In the genomic region with DNA sequence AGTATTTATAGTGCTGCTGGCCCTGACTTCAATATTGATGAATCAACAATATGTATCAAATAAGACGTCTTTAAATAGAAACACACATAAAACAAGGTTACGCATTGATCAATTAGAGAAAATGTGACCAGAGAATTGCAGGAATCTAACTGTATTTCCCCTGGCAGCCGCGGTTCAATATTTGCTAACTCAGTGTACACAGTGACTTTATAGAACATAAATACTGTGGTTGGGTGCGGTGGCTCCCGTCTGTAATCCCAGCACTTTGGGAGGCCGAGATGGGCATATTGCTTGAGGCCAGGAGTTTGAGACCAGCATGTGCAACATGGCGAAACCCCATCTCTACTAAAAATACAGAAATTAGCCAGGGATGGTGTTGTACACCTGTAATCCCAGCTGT, we compare ENCODE assay signal across 25 cellular contexts. TPM values are rescaled to one million over a fixed set of nuclear protein-coding genes. Genes with fewer than 3 reads are reported as not detected.
DNase-seq lines count a peak whose midpoint lies in the region; ATAC-seq, FAIRE-seq and TF ChIP-seq lines count a peak whose summit lies in the region.
"Had no signal": no experiment of that assay in that cellular context is flagged by ENCODE, and none has a peak within 500 bp of the region (broad histone marks: within the 10 kb centered on the region; RNA-seq: fewer than 3 reads in every experiment).

No MANE protein-coding gene starts in this region.

- no peak for ATAC-seq in A549
- ATAC-seq in GM18517 (IDR thresholded peaks at IDR 0.05; ENCODE audit: unreplicated experiment), result no peak
- ATAC-seq: activated CD8-positive, alpha-beta T cell treated with anti-CD3 and anti-CD28 coated beads for 36 hours; heart left ventricle; left ventricle myocardium superior; PC-3; right lobe of liver; stimulated activated naive CD8-positive, alpha-beta T cell treated with anti-CD3 and anti-CD28 coated beads, Interleukin-15, amount 100 ng/mL, for 72 hours had no signal

- CTCF ChIA-PET in A549 (lab: Yijun Ruan, JAX), result interaction anchor here (1.2 kb wide), 1 partner anchor 32 kb away, joined by 3 read pairs; no protein-coding TSS in a partner anchor

- no peak for FAIRE-seq in A549 (lab: Jason Lieb, UNC)
- FAIRE-seq: keratinocyte had no signal

- DNase-seq in A549 (ENCODE audit: low read depth in 1 of 2, low spot score in 1 of 2), result no peak
- peak; percentile 1 for DNase-seq in DMS53 treated with DMSO at 0.1 percent for 48 hours (lab: John Stamatoyannopoulos, UW; ENCODE audit: unreplicated experiment)
- DNase-seq in NCI-H2081 (lab: John Stamatoyannopoulos, UW), result peak; percentile 38 to 64
- DNase-seq in colonic mucosa, result peak; percentile 36
- DNase-seq in superior temporal gyrus (ENCODE audit: extremely low spot score), result no peak
- DNase-seq in NOMO-1 treated with dmso at 0.1 percent for 144 hours (lab: John Stamatoyannopoulos, UW; ENCODE audit: unreplicated experiment), result no peak
- DNase-seq in iPS-NIHi7 (ENCODE audit: extremely low spot score), result no peak
- DNase-seq: activated CD4-positive, alpha-beta T cell treated with anti-CD3 and anti-CD28 coated beads for 1 hour; activated CD8-positive, alpha-beta T cell treated with anti-CD3 and anti-CD28 coated beads for 36 hours; activated naive CD4-positive, alpha-beta T cell treated with anti-CD3 and anti-CD28 coated beads, Interleukin-2, amount 50 U/mL, for 16 hours; foreskin melanocyte; GOT3; heart left ventricle; left ventricle myocardium superior; NCI-H2029 treated with DMSO at 0.1 percent for 48 hours; NCI-H446; PC-3; right lobe of liver; SK-N-SH; stimulated activated CD8-positive, alpha-beta memory T cell treated with anti-CD3 and anti-CD28 coated beads, Interleukin-4, amount 100 ng/mL, for 48 hours; stimulated activated naive CD8-positive, alpha-beta T cell treated with anti-CD3 and anti-CD28 coated beads, Interleukin-15, amount 100 ng/mL, for 72 hours; thyroid gland had no signal

- intact Hi-C loops in colonic mucosa (cut with DNase I), result no loop called here

- no peak overlapping the region for H3K4me2 ChIP-seq in A549
- H3K4me2 ChIP-seq: SK-N-SH had no signal

- H3K36me3 ChIP-seq in colonic mucosa, result no peaks in the 10 kb centered on the region

- WGBS in A549 (ENCODE audit: missing lambda C conversion rate), result 87% methylated on average over 8 of the region's 8 CpGs

- H3K9me3 ChIP-seq in A549, result no peaks in the 10 kb centered on the region
- no peaks in the 10 kb centered on the region for H3K9me3 ChIP-seq in colonic mucosa
- H3K9me3 ChIP-seq: heart left ventricle, right lobe of liver, SK-N-SH, thyroid gland, vagina had no signal

- POLR2A ChIA-PET in A549 (lab: Yijun Ruan, JAX), result no interaction called here

- no peak for TF ChIP-seq CTCF in A549 (IDR thresholded peaks at IDR 0.05)
- TF ChIP-seq CTCF in colonic mucosa (IDR thresholded peaks at IDR 0.05), result no peak

- H3K4me1 ChIP-seq in A549, result no peaks in the 10 kb centered on the region
- no peaks in the 10 kb centered on the region for H3K4me1 ChIP-seq in colonic mucosa
- H3K4me1 ChIP-seq: right lobe of liver, vagina had no signal

- no peak for TF ChIP-seq POLR2A in A549 (IDR thresholded peaks at IDR 0.05; ENCODE audit: low read length)

- H3K4me3 ChIP-seq in A549, result no peak overlapping the region
- H3K4me3 ChIP-seq in colonic mucosa, result no peak overlapping the region
- H3K4me3 ChIP-seq: heart left ventricle, right lobe of liver, thyroid gland, vagina had no signal

- no peak overlapping the region for H3K9ac ChIP-seq in colonic mucosa (ENCODE audit: low read depth in 2 of 2, low read length in 2 of 2)
- H3K9ac ChIP-seq: SK-N-SH had no signal

- no peak for TF ChIP-seq RAD21 in A549 (conservative IDR thresholded peaks at IDR 0.05 in 1 of 2, IDR thresholded peaks at IDR 0.05 in 1 of 2)

- H3K27me3 ChIP-seq in colonic mucosa, result no peaks in the 10 kb centered on the region
- H3K27me3 ChIP-seq: heart left ventricle, right lobe of liver, thyroid gland, vagina had no signal

- no peak overlapping the region for H3K27ac ChIP-seq in A549
- H3K27ac ChIP-seq in colonic mucosa, result no peak overlapping the region
- H3K27ac ChIP-seq: heart left ventricle, right lobe of liver, thyroid gland, vagina had no signal

- TF ChIP-seq EP300 in A549 (IDR thresholded peaks at IDR 0.05), result no peak

TF ChIP-seq in A549, 52 proteins besides CTCF, POLR2A, EP300 and RAD21:
- TF ChIP-seq POLR2AphosphoS2 (conservative IDR thresholded peaks at IDR 0.05; ENCODE audit: low read length), result no peak
- peak; percentile 19 for TF ChIP-seq MAFK (IDR thresholded peaks at IDR 0.05; ENCODE audit: partially characterized antibody)

RNA-seq across cellular contexts. Expression of a gene that starts 22.8 kb away (rescaled TPM):
- polyA plus RNA-seq in A549 (2011; rRNA removed) (39.9 and 51.0 TPM in 2 replicates), A549 (2017; fragmentation: RNase III; extraction: RNeasy Plus Mini Kit Qiagen cat#74134 plus additional on column Dnase treatment) (60.2 to 64.5 TPM (median 62.6 TPM) in 3 replicates)
- 31.9 and 35.2 TPM in 2 replicates for polyA plus RNA-seq in A549 (2012; cell fraction: cytosol; rRNA removed)
- 38.2 and 41.5 TPM in 2 replicates for polyA plus RNA-seq in A549 (2012; cell fraction: nucleus; rRNA removed)
- 11.0 and 12.0 TPM in 2 replicates for polyA minus RNA-seq in A549 (2011; rRNA and poly(A)+ RNA removed)
- total RNA-seq in colonic mucosa, result 10 to 100 TPM; 22.1 to 29.7 TPM

RNA-seq across cellular contexts. Expression of a gene that starts 23.9 kb away (rescaled TPM):
- 79.7 and 85.0 TPM in 2 replicates for polyA plus RNA-seq in A549 (2011; rRNA removed)
- 26.0 and 27.0 TPM in 2 replicates for polyA plus RNA-seq in A549 (2012; cell fraction: cytosol; rRNA removed)
- 21.7 and 29.7 TPM in 2 replicates for polyA plus RNA-seq in A549 (2012; cell fraction: nucleus; rRNA removed)
- 42.4 to 46.3 TPM (median 46.1 TPM) in 3 replicates for polyA plus RNA-seq in A549 (2017; fragmentation: RNase III; extraction: RNeasy Plus Mini Kit Qiagen cat#74134 plus additional on column Dnase treatment)
- 36.6 and 40.0 TPM in 2 replicates for polyA minus RNA-seq in A549 (2011; rRNA and poly(A)+ RNA removed)
- total RNA-seq in colonic mucosa, result 10 to 100 TPM; 35.7 to 47.9 TPM

RNA-seq across cellular contexts. Expression of a gene that starts 55.7 kb away (rescaled TPM):
- polyA plus RNA-seq in A549 (2011; rRNA removed) (36.7 and 40.8 TPM in 2 replicates), A549 (2017; fragmentation: RNase III; extraction: RNeasy Plus Mini Kit Qiagen cat#74134 plus additional on column Dnase treatment) (18.0 to 19.7 TPM (median 18.7 TPM) in 3 replicates)
- 21.7 and 24.3 TPM in 2 replicates for polyA plus RNA-seq in A549 (2012; cell fraction: cytosol; rRNA removed)
- polyA plus RNA-seq in A549 (2012; cell fraction: nucleus; rRNA removed), result 9.7 and 12.0 TPM in 2 replicates
- 8.2 and 9.5 TPM in 2 replicates for polyA minus RNA-seq in A549 (2011; rRNA and poly(A)+ RNA removed)
- 10 to 100 TPM; 13.1 to 19.2 TPM for total RNA-seq in colonic mucosa

Comparison
In these comparisons a context has a peak if more than half of its experiments do, and no peak if none do; other contexts are left out.
1. DNase-seq: peak in DMS53 treated with DMSO at 0.1 percent for 48 hours (single experiment), NCI-H2081 (2 of 2) and colonic mucosa (single experiment); none in A549 (0 of 2), superior temporal gyrus (single experiment), NOMO-1 treated with dmso at 0.1 percent for 144 hours (single experiment) and iPS-NIHi7 (single experiment).